In genomic region chr12:121673013-121673441, GRCh38 we compare ENCODE assay signal across 8 cellular contexts. TPM values are rescaled to one million over a fixed set of nuclear protein-coding genes. Genes with fewer than 3 reads are reported as not detected.
DNase-seq lines count a peak whose midpoint lies in the region; ATAC-seq, FAIRE-seq and TF ChIP-seq lines count a peak whose summit lies in the region.

No MANE protein-coding gene starts in this region.

- H3T11ph ChIP-seq in H9 (ENCODE audit: low read length), result no peak overlapping the region

- peak overlapping the region; percentile 90 to 96 (median 93); a peak in 5 of 7 replicates for H3K27ac Mint-ChIP-seq in H9
- H3K27ac Mint-ChIP-seq in activated CD8-positive, alpha-beta T cell treated with anti-CD3 and anti-CD28 coated beads, Interleukin-2, amount 10 ng/mL, durations not matched to agents 7 days and 5 days, result peak overlapping the region; percentile 96
- peak overlapping the region; percentile 100 for H3K27ac Mint-ChIP-seq in immature natural killer cell

- no peak overlapping the region for H3K23ac ChIP-seq in H9 (ENCODE audit: insufficient read length, low read depth, low read length)

- peaks cover 12% of the 10 kb centered on the region for H3K4me1 ChIP-seq in A549
- H3K4me1 ChIP-seq in H9 (ENCODE audit: insufficient read depth, low read length), result no peaks in the 10 kb centered on the region
- peaks cover 7% of the 10 kb centered on the region for H3K4me1 ChIP-seq in testis

- peak overlapping the region; percentile 90 for H3K4me2 ChIP-seq in A549
- H3K4me2 ChIP-seq in H9 (ENCODE audit: insufficient read depth, insufficient read length, low read length), result peak overlapping the region; percentile 30

- intact Hi-C loops in testis (cut with DNase I; ENCODE audit: low total_unique reads), result no loop called here

- H3K9me3 ChIP-seq in A549 (no peaks in the 10 kb centered on the region), H9 (ENCODE audit: control insufficient read depth, low read depth, low read length) (no peaks in the 10 kb centered on the region), testis (no peaks in the 10 kb centered on the region)

- peaks cover 14 to 33% of the 10 kb centered on the region in 2 experiments for H3K4me1 Mint-ChIP-seq in H9
- H3K4me1 Mint-ChIP-seq in activated CD8-positive, alpha-beta T cell treated with anti-CD3 and anti-CD28 coated beads, Interleukin-2, amount 10 ng/mL, durations not matched to agents 7 days and 5 days (ENCODE audit: low read depth), result peaks cover 37% of the 10 kb centered on the region
- H3K4me1 Mint-ChIP-seq in immature natural killer cell, result peaks cover 25 to 32% of the 10 kb centered on the region in 2 donors

- no peak overlapping the region for H2BK120ac ChIP-seq in H9 (ENCODE audit: low read depth, low read length, poor library complexity, severe bottlenecking)

- WGBS in A549 (ENCODE audit: missing lambda C conversion rate), result 63% methylated on average over 12 of the region's 12 CpGs
- no CpG with 5 or more reads among the region's 12 CpGs for WGBS in H9 (ENCODE audit: extremely low coverage, insufficient read length, low lambda C conversion rate)
- WGBS in testis, 2 donors, result 34 to 38% methylated on average over 10 to 12 of the region's 12 CpGs

- H3K18ac ChIP-seq in H9 (ENCODE audit: insufficient read length, low read depth, low read length), result peak overlapping the region; percentile 81

- H3K56ac ChIP-seq in H9 (ENCODE audit: insufficient read length, low read depth, low read length), result no peak overlapping the region

- FAIRE-seq in A549 (lab: Jason Lieb, UNC), result no peak

- no peak for DNase-seq in A549 (ENCODE audit: low read depth in 1 of 2, low spot score in 1 of 2)
- DNase-seq in H9, result peak; percentile 51
- DNase-seq in activated CD8-positive, alpha-beta T cell treated with anti-CD3 and anti-CD28 coated beads, Interleukin-2, amount 10 ng/mL, durations not matched to agents 7 days and 5 days, result no peak
- no peak for DNase-seq in immature natural killer cell
- peak; percentile 28 for DNase-seq in testis
- no peak for DNase-seq in NCI-H2107 (lab: John Stamatoyannopoulos, UW)

- TF ChIP-seq POLR2A in A549 (IDR thresholded peaks at IDR 0.05; ENCODE audit: low read length) (no peak), testis (IDR thresholded peaks at IDR 0.05) (no peak)

- CTCF ChIA-PET in A549 (lab: Yijun Ruan, JAX), result interaction anchor here (5.0 to 5.3 kb wide), 2 partner anchors 8 to 47 kb away, joined by 37 to 57 read pairs; partner anchors contain the start of gene ORAI1
- CTCF ChIA-PET in activated CD8-positive, alpha-beta T cell treated with anti-CD3 and anti-CD28 coated beads, Interleukin-2, amount 10 ng/mL, durations not matched to agents 7 days and 5 days (lab: Charles Lee), result interaction anchor here (1.8 to 5.4 kb wide), 4 partner anchors 14 to 195 kb away, joined by 5 to 98 read pairs (median 17); partner anchors contain the start of gene ORAI1

- no peak overlapping the region for H3K4ac ChIP-seq in H9 (ENCODE audit: low read depth, low read length)

- H4K5ac ChIP-seq in H9 (ENCODE audit: insufficient read length, low read depth, low read length), result no peak overlapping the region

- H3K4me3 ChIP-seq in A549 (peak overlapping the region; percentile 55), testis (peak overlapping the region in 1 of 2 donors; percentile 54)

- no peak overlapping the region for H4K8ac ChIP-seq in H9 (replicated peaks; ENCODE audit: insufficient read length, low read depth, low read length)

- H2AK5ac ChIP-seq in H9 (ENCODE audit: insufficient read length, low read length), result no peak overlapping the region

- H3K14ac ChIP-seq in H9 (ENCODE audit: insufficient read depth, low read length), result peak overlapping the region; percentile 57

- TF ChIP-seq RAD21 in A549 (conservative IDR thresholded peaks at IDR 0.05 in 1 of 2, IDR thresholded peaks at IDR 0.05 in 1 of 2), result no peak

- TF ChIP-seq EP300 in A549 (IDR thresholded peaks at IDR 0.05), result no peak

- no peaks in the 10 kb centered on the region for H3K79me2 ChIP-seq in H9 (ENCODE audit: insufficient read depth, low read length)

- H2AFZ ChIP-seq in H9 (ENCODE audit: low read length), result no peak overlapping the region

- H4K91ac ChIP-seq in H9 (ENCODE audit: insufficient read length, low read depth, low read length), result no peak overlapping the region

- H3K36me3 Mint-ChIP-seq in H9 (ENCODE audit: insufficient read depth in 1 of 3, low read depth in 3 of 3) (peaks cover 0 to 4% (median 0%) of the 10 kb centered on the region in 3 experiments; a peak in 1 of 7 replicates), immature natural killer cell (no peaks in the 10 kb centered on the region)
- peaks cover 4% of the 10 kb centered on the region for H3K36me3 Mint-ChIP-seq in activated CD8-positive, alpha-beta T cell treated with anti-CD3 and anti-CD28 coated beads, Interleukin-2, amount 10 ng/mL, durations not matched to agents 7 days and 5 days (ENCODE audit: low read depth)

- H3K27me3 ChIP-seq in H9 (ENCODE audit: insufficient read depth, low read length), result no peaks in the 10 kb centered on the region
- no peaks in the 10 kb centered on the region for H3K27me3 ChIP-seq in testis

- POLR2A ChIA-PET in A549 (lab: Yijun Ruan, JAX), result interaction anchor here (1.8 kb wide), 1 partner anchor 46 kb away, joined by 6 read pairs; no protein-coding TSS in a partner anchor
- POLR2A ChIA-PET in activated CD8-positive, alpha-beta T cell treated with anti-CD3 and anti-CD28 coated beads, Interleukin-2, amount 10 ng/mL, durations not matched to agents 7 days and 5 days (lab: Charles Lee), result interaction anchor here (0.6 to 2.4 kb wide), 3 partner anchors 15 to 46 kb away, joined by 3 to 39 read pairs (median 3); partner anchors contain the start of gene ORAI1

- peak overlapping the region; percentile 34 for H3K9ac ChIP-seq in H9 (ENCODE audit: extremely low read depth, insufficient read length, low read length)

- H3K4me3 Mint-ChIP-seq in H9, result peak overlapping the region; percentile 70 to 77; a peak in 4 of 5 replicates
- H3K4me3 Mint-ChIP-seq in activated CD8-positive, alpha-beta T cell treated with anti-CD3 and anti-CD28 coated beads, Interleukin-2, amount 10 ng/mL, durations not matched to agents 7 days and 5 days, result peak overlapping the region; percentile 82
- H3K4me3 Mint-ChIP-seq in immature natural killer cell, result peak overlapping the region; percentile 92 to 99 (median 95)

- H3K9me3 Mint-ChIP-seq in H9 (no peaks in the 10 kb centered on the region), immature natural killer cell (no peaks in the 10 kb centered on the region)
- no peaks in the 10 kb centered on the region for H3K9me3 Mint-ChIP-seq in activated CD8-positive, alpha-beta T cell treated with anti-CD3 and anti-CD28 coated beads, Interleukin-2, amount 10 ng/mL, durations not matched to agents 7 days and 5 days (ENCODE audit: insufficient read depth)

- no peak for TF ChIP-seq CTCF in A549 (IDR thresholded peaks at IDR 0.05)
- no peak for TF ChIP-seq CTCF in H9 (conservative IDR thresholded peaks at IDR 0.05)
- no peak for TF ChIP-seq CTCF in testis (IDR thresholded peaks at IDR 0.05)

- H2BK5ac ChIP-seq in H9 (ENCODE audit: insufficient read length, low read length), result no peak overlapping the region

- H4K20me1 ChIP-seq in H9 (ENCODE audit: control insufficient read depth, insufficient read depth, insufficient read length), result no peaks in the 10 kb centered on the region

- ATAC-seq in A549 (peak; percentile 36 to 44; a peak in 4 of 6 replicates), HG03378 (IDR thresholded peaks at IDR 0.05; ENCODE audit: unreplicated experiment) (no peak), GM18502 (IDR thresholded peaks at IDR 0.05; ENCODE audit: poor library complexity, unreplicated experiment) (no peak)
- peak; percentile 3 for ATAC-seq in activated CD8-positive, alpha-beta T cell treated with anti-CD3 and anti-CD28 coated beads, Interleukin-2, amount 10 ng/mL, durations not matched to agents 7 days and 5 days

- H2BK20ac ChIP-seq in H9 (ENCODE audit: low read depth, low read length, poor library complexity, severe bottlenecking), result no peak overlapping the region

- H3K27me3 Mint-ChIP-seq in H9 (ENCODE audit: low read depth) (no peaks in the 10 kb centered on the region), immature natural killer cell (ENCODE audit: low read depth in 3 of 3) (peaks cover 14 to 19% (median 16%) of the 10 kb centered on the region in 3 donors)
- H3K27me3 Mint-ChIP-seq in activated CD8-positive, alpha-beta T cell treated with anti-CD3 and anti-CD28 coated beads, Interleukin-2, amount 10 ng/mL, durations not matched to agents 7 days and 5 days (ENCODE audit: low read depth), result no peaks in the 10 kb centered on the region

- H2BK15ac ChIP-seq in H9 (ENCODE audit: low read depth, low read length), result no peak overlapping the region

- H2BK12ac ChIP-seq in H9 (ENCODE audit: insufficient read length, low read depth, low read length), result peak overlapping the region; percentile 3

- H3K27ac ChIP-seq in A549, result peak overlapping the region; percentile 41 to 73; a peak in 5 of 6 replicates
- H3K27ac ChIP-seq in H9 (ENCODE audit: insufficient read length, low read depth, low read length), result no peak overlapping the region
- no peak overlapping the region for H3K27ac ChIP-seq in testis

- no peaks in the 10 kb centered on the region for H3K79me1 ChIP-seq in H9 (ENCODE audit: insufficient read depth, low read depth, low read length, poor library complexity, severe bottlenecking)

- no peaks in the 10 kb centered on the region for H3K36me3 ChIP-seq in testis (ENCODE audit: low read depth, missing control alignments)

- H3K23me2 ChIP-seq in H9 (ENCODE audit: insufficient read length, low read depth, low read length, poor library complexity, severe bottlenecking), result peaks cover 3% of the 10 kb centered on the region

RNA-seq across cellular contexts. Expression of gene MORN3, which starts 3.6 kb away (rescaled TPM):
- polyA plus RNA-seq in A549 (2011; rRNA removed) (0.17 and 0.47 TPM in 2 replicates), A549 (2017; fragmentation: RNase III; extraction: RNeasy Plus Mini Kit Qiagen cat#74134 plus additional on column Dnase treatment) (0.17 to 0.28 TPM (median 0.26 TPM) in 3 replicates), immature natural killer cell (1 to 10 TPM; 1.4 to 3.4 (median 2.0) TPM), testis (ENCODE audit: insufficient read depth, low read depth, low replicate concordance) (85.9 TPM)
- polyA plus RNA-seq in A549 (2012; cell fraction: cytosol; rRNA removed), result 0.21 and 0.24 TPM in 2 replicates
- 0.22 and 0.33 TPM in 2 replicates for polyA plus RNA-seq in A549 (2012; cell fraction: nucleus; rRNA removed)
- 0.05 and 0.12 TPM in 2 replicates for polyA minus RNA-seq in A549 (2011; rRNA and poly(A)+ RNA removed)
- total RNA-seq in H9 (2021) (0.24 and 0.37 TPM in 2 replicates), testis (10 to 100 TPM in 1 of 2 donors, 1 to 10 TPM in 1; 8.3 to 46.1 TPM)
- total RNA-seq in activated CD8-positive, alpha-beta T cell treated with anti-CD3 and anti-CD28 coated beads, Interleukin-2, amount 10 ng/mL, durations not matched to agents 7 days and 5 days, result under 1 TPM; 0.26 to 0.37 TPM

RNA-seq across cellular contexts. Expression of gene TMEM120B, which starts 39.5 kb away (rescaled TPM):
- 13.2 and 18.2 TPM in 2 replicates for polyA plus RNA-seq in A549 (2011; rRNA removed)
- polyA plus RNA-seq in A549 (2012; cell fraction: cytosol; rRNA removed), result 19.7 and 26.1 TPM in 2 replicates
- 96.3 and 97.9 TPM in 2 replicates for polyA plus RNA-seq in A549 (2012; cell fraction: nucleus; rRNA removed)
- 10.2 to 10.6 TPM (median 10.2 TPM) in 3 replicates for polyA plus RNA-seq in A549 (2017; fragmentation: RNase III; extraction: RNeasy Plus Mini Kit Qiagen cat#74134 plus additional on column Dnase treatment)
- polyA minus RNA-seq in A549 (2011; rRNA and poly(A)+ RNA removed), result 30.9 and 31.1 TPM in 2 replicates
- 21.9 and 25.8 TPM in 2 replicates for total RNA-seq in H9 (2021)
- 1 to 10 TPM; 7.6 to 8.2 TPM for total RNA-seq in activated CD8-positive, alpha-beta T cell treated with anti-CD3 and anti-CD28 coated beads, Interleukin-2, amount 10 ng/mL, durations not matched to agents 7 days and 5 days
- 1 to 10 TPM; 1.8 to 4.0 (median 3.1) TPM for polyA plus RNA-seq in immature natural killer cell
- 10 to 100 TPM; 16.9 to 17.2 TPM for total RNA-seq in testis
- 4.9 TPM for polyA plus RNA-seq in testis (ENCODE audit: insufficient read depth, low read depth, low replicate concordance)

RNA-seq across cellular contexts. Expression of gene ORAI1, which starts 46.7 kb away (rescaled TPM):
- polyA plus RNA-seq in A549 (2011; rRNA removed) (22.1 and 26.6 TPM in 2 replicates), A549 (2017; fragmentation: RNase III; extraction: RNeasy Plus Mini Kit Qiagen cat#74134 plus additional on column Dnase treatment) (17.8 to 20.2 TPM (median 18.7 TPM) in 3 replicates), immature natural killer cell (100 to 1,000 TPM; 145 to 216 (median 183) TPM), testis (ENCODE audit: insufficient read depth, low read depth, low replicate concordance) (30.3 TPM)
- polyA plus RNA-seq in A549 (2012; cell fraction: cytosol; rRNA removed), result 53.4 and 84.4 TPM in 2 replicates
- 34.7 and 58.1 TPM in 2 replicates for polyA plus RNA-seq in A549 (2012; cell fraction: nucleus; rRNA removed)
- polyA minus RNA-seq in A549 (2011; rRNA and poly(A)+ RNA removed), result 15.7 and 29.4 TPM in 2 replicates
- total RNA-seq in H9 (2021) (24.7 and 26.3 TPM in 2 replicates), testis (10 to 100 TPM; 46.8 to 70.7 TPM)
- total RNA-seq in activated CD8-positive, alpha-beta T cell treated with anti-CD3 and anti-CD28 coated beads, Interleukin-2, amount 10 ng/mL, durations not matched to agents 7 days and 5 days, result 10 to 100 TPM; 67.4 to 69.6 TPM

Comparison
In these comparisons a context has a peak if more than half of its experiments do, and no peak if none do; other contexts are left out.
1. ATAC-seq: peak in A549 (2 of 2) and activated CD8-positive, alpha-beta T cell treated with anti-CD3 and anti-CD28 coated beads, Interleukin-2, amount 10 ng/mL, durations not matched to agents 7 days and 5 days (single experiment); none in HG03378 (single experiment) and GM18502 (single experiment).
2. DNase-seq: peak in H9 (single experiment) and testis (single experiment); none in A549 (0 of 2), activated CD8-positive, alpha-beta T cell treated with anti-CD3 and anti-CD28 coated beads, Interleukin-2, amount 10 ng/mL, durations not matched to agents 7 days and 5 days (single experiment), immature natural killer cell (0 of 3) and NCI-H2107 (single experiment).
3. H3K27ac ChIP-seq: peak in A549 (2 of 2); none in H9 (single experiment) and testis (0 of 2).
4. Peak in every context shown above with its lines, with median percentiles within 50 percentile points of each other: H3K27ac Mint-ChIP-seq and H3K4me3 Mint-ChIP-seq.